In genomic region chr17:50165466-50165865, GRCh38 we compare ENCODE assay signal across 18 cellular contexts. TPM values are rescaled to one million over a fixed set of nuclear protein-coding genes. Genes with fewer than 3 reads are reported as not detected.
DNase-seq lines count a peak whose midpoint lies in the region; ATAC-seq and TF ChIP-seq lines count a peak whose summit lies in the region.
"Had no signal": no experiment of that assay in that cellular context is flagged by ENCODE, and none has a peak within 500 bp of the region (broad histone marks: within the 10 kb centered on the region; RNA-seq: fewer than 3 reads in every experiment).

No MANE protein-coding gene starts in this region.

- H3K4me3 Mint-ChIP-seq in activated CD4-positive, alpha-beta T cell treated with anti-CD3 and anti-CD28 coated beads for 36 hours: no peak overlapping the region
- H3K4me3 Mint-ChIP-seq in dendritic cell treated with granulocyte-macrophage colony-stimulating factor and Interleukin-4, amounts not matched to agents 40 ng/mL and 50 ng/mL, for 4 days: no peak overlapping the region
- H3K4me3 Mint-ChIP-seq in naive B cell (peak overlapping the region in 1 of 8 donors; percentile 38), Calu3 (ENCODE audit: low read depth, unreplicated experiment) (no peak overlapping the region)
- no peak overlapping the region for H3K4me3 Mint-ChIP-seq in stimulated activated memory B cell treated with anti-CD40 and anti-IgM and Interleukin-4, amounts not matched to agents 10 μg/mL and 1 μg/mL and 100 μg/mL, for 72 hours
- H3K4me3 Mint-ChIP-seq: T-helper 17 cell had no signal

- no peaks in the 10 kb centered on the region for H3K79me2 ChIP-seq in trophoblast cell (ENCODE audit: control insufficient read depth, insufficient read depth, low read length, poor library complexity)

- H3K4me1 ChIP-seq in trophoblast cell (ENCODE audit: control insufficient read depth in 1 of 2, insufficient read depth in 2 of 2, low read length in 2 of 2): peaks cover 0 to 8% of the 10 kb centered on the region in 2 experiments

- H3K27me3 ChIP-seq in trophoblast cell (ENCODE audit: insufficient read depth, low read length): no peaks in the 10 kb centered on the region

- no peak overlapping the region for H3K18ac ChIP-seq in trophoblast cell (ENCODE audit: low read length)

- H2BK5ac ChIP-seq in trophoblast cell (ENCODE audit: low read depth, low read length, poor library complexity): no peak overlapping the region

- ATAC-seq in activated CD4-positive, alpha-beta T cell treated with anti-CD3 and anti-CD28 coated beads for 36 hours: no peak
- ATAC-seq in naive B cell (ENCODE audit: low read depth in 2 of 2): no peak
- no peak for ATAC-seq in stimulated activated memory B cell treated with anti-CD40 and anti-IgM and Interleukin-4, amounts not matched to agents 10 μg/mL and 1 μg/mL and 100 μg/mL, for 72 hours
- ATAC-seq: T-helper 17 cell had no signal

- H3K79me1 ChIP-seq in trophoblast cell (ENCODE audit: low read length): no peaks in the 10 kb centered on the region

- no peak overlapping the region for H3K4me2 ChIP-seq in trophoblast cell (ENCODE audit: low read length)

- no peak overlapping the region for H3K14ac ChIP-seq in trophoblast cell (ENCODE audit: low read length)

- no peak overlapping the region for H4K91ac ChIP-seq in trophoblast cell (ENCODE audit: low read depth, low read length)

- H3K4me1 Mint-ChIP-seq in activated CD4-positive, alpha-beta T cell treated with anti-CD3 and anti-CD28 coated beads for 36 hours: peaks cover 41% of the 10 kb centered on the region
- H3K4me1 Mint-ChIP-seq in dendritic cell treated with granulocyte-macrophage colony-stimulating factor and Interleukin-4, amounts not matched to agents 40 ng/mL and 50 ng/mL, for 4 days (ENCODE audit: low read depth): peaks cover 46% of the 10 kb centered on the region
- peaks cover 58 to 62% (median 59%) of the 10 kb centered on the region in 3 donors for H3K4me1 Mint-ChIP-seq in naive B cell
- H3K4me1 Mint-ChIP-seq in stimulated activated memory B cell treated with anti-CD40 and anti-IgM and Interleukin-4, amounts not matched to agents 10 μg/mL and 1 μg/mL and 100 μg/mL, for 72 hours: peaks cover 71% of the 10 kb centered on the region
- H3K4me1 Mint-ChIP-seq in Calu3 (ENCODE audit: low read depth, unreplicated experiment): peaks cover 30% of the 10 kb centered on the region

- no peak overlapping the region for H2AFZ ChIP-seq in trophoblast cell (ENCODE audit: insufficient read depth, low read length, poor library complexity)

- H4K8ac ChIP-seq in trophoblast cell (ENCODE audit: low read depth, low read length): no peak overlapping the region

- no peak for TF ChIP-seq CTCF in Calu3 (IDR thresholded peaks at IDR 0.05; ENCODE audit: unreplicated experiment)

- no peak overlapping the region for H3K23ac ChIP-seq in trophoblast cell (ENCODE audit: low read length)

- H3K27ac ChIP-seq in trophoblast cell (ENCODE audit: low read depth, low read length): no peak overlapping the region
- H3K27ac ChIP-seq: epithelial cell of prostate had no signal

- no peaks in the 10 kb centered on the region for H3K9me3 ChIP-seq in trophoblast cell (ENCODE audit: insufficient read depth, low read depth, low read length)

- POLR2A ChIA-PET in activated CD4-positive, alpha-beta T cell treated with anti-CD3 and anti-CD28 coated beads for 36 hours (lab: Charles Lee): no interaction called here

- H3K4me3 ChIP-seq in trophoblast cell (ENCODE audit: low read depth, low read length): no peak overlapping the region

- no peaks in the 10 kb centered on the region for H3K36me3 ChIP-seq in trophoblast cell (ENCODE audit: control insufficient read depth in 1 of 2, insufficient read depth in 2 of 2, low read length in 2 of 2)

- CTCF ChIA-PET in activated CD4-positive, alpha-beta T cell treated with anti-CD3 and anti-CD28 coated beads for 36 hours (lab: Charles Lee): interaction anchor here (0.6 to 1.1 kb wide), 4 partner anchors 35 to 953 kb away, joined by 3 to 6 read pairs (median 3); no protein-coding TSS in a partner anchor
- CTCF ChIA-PET in Calu3 (lab: Charles Lee): interaction anchor here (0.9 to 1.3 kb wide), 3 partner anchors 13 to 15 kb away, joined by 4 to 8 read pairs (median 5); partner anchors contain the start of gene PPP1R9B

- no peaks in the 10 kb centered on the region for H3K27me3 Mint-ChIP-seq in activated CD4-positive, alpha-beta T cell treated with anti-CD3 and anti-CD28 coated beads for 36 hours
- peaks cover 50% of the 10 kb centered on the region for H3K27me3 Mint-ChIP-seq in dendritic cell treated with granulocyte-macrophage colony-stimulating factor and Interleukin-4, amounts not matched to agents 40 ng/mL and 50 ng/mL, for 4 days
- H3K27me3 Mint-ChIP-seq in naive B cell: peaks cover 0 to 9% (median 0%) of the 10 kb centered on the region in 3 donors
- no peaks in the 10 kb centered on the region for H3K27me3 Mint-ChIP-seq in stimulated activated memory B cell treated with anti-CD40 and anti-IgM and Interleukin-4, amounts not matched to agents 10 μg/mL and 1 μg/mL and 100 μg/mL, for 72 hours
- H3K27me3 Mint-ChIP-seq in Calu3 (ENCODE audit: unreplicated experiment): peaks cover 77% of the 10 kb centered on the region
- H3K27me3 Mint-ChIP-seq: T-helper 17 cell had no signal

- no peak overlapping the region for H4K12ac ChIP-seq in trophoblast cell (ENCODE audit: low read depth, low read length)

- no peak for DNase-seq in activated CD4-positive, alpha-beta T cell treated with anti-CD3 and anti-CD28 coated beads for 36 hours
- DNase-seq in activated CD4-positive, alpha-beta T cell treated with anti-CD3 and anti-CD28 coated beads for 1 hour: no peak
- DNase-seq in naive B cell: no peak
- DNase-seq in HCEC 1CT: no peak
- no peak for DNase-seq in trophoblast cell
- no peak for DNase-seq in Calu3
- DNase-seq: activated CD4-positive, alpha-beta T cell treated with anti-CD3 and anti-CD28 coated beads for 4 hours; activated T-cell treated with anti-CD3 and anti-CD28 coated beads, Interleukin-2, amount 50 U/mL, for 1 hour; C1 segment of cervical spinal cord; islet precursor cell; midbrain; NCI-H1417 treated with DMSO at 0.1 percent for 48 hours; NCI-H2227 treated with DMSO at 0.1 percent for 48 hours; NK-92 treated with Interleukin-12 subunit alpha and Interleukin-12 subunit beta, amount 100 ng/mL, for 24 hours; T-helper 17 cell had no signal

- H3K9ac ChIP-seq in trophoblast cell (ENCODE audit: low read length): no peak overlapping the region

- H3K36me3 Mint-ChIP-seq in activated CD4-positive, alpha-beta T cell treated with anti-CD3 and anti-CD28 coated beads for 36 hours (ENCODE audit: low read depth): no peaks in the 10 kb centered on the region
- no peaks in the 10 kb centered on the region for H3K36me3 Mint-ChIP-seq in dendritic cell treated with granulocyte-macrophage colony-stimulating factor and Interleukin-4, amounts not matched to agents 40 ng/mL and 50 ng/mL, for 4 days (ENCODE audit: low read depth)
- no peaks in the 10 kb centered on the region for H3K36me3 Mint-ChIP-seq in naive B cell
- no peaks in the 10 kb centered on the region for H3K36me3 Mint-ChIP-seq in stimulated activated memory B cell treated with anti-CD40 and anti-IgM and Interleukin-4, amounts not matched to agents 10 μg/mL and 1 μg/mL and 100 μg/mL, for 72 hours
- peaks cover 12% of the 10 kb centered on the region for H3K36me3 Mint-ChIP-seq in Calu3 (ENCODE audit: insufficient read depth, unreplicated experiment)

- no peak overlapping the region for H2BK120ac ChIP-seq in trophoblast cell (ENCODE audit: insufficient read depth, low read length, poor library complexity)

- H2AK5ac ChIP-seq in trophoblast cell (ENCODE audit: low read length): no peak overlapping the region

- H3K9me3 Mint-ChIP-seq in activated CD4-positive, alpha-beta T cell treated with anti-CD3 and anti-CD28 coated beads for 36 hours (ENCODE audit: low read depth): no peaks in the 10 kb centered on the region
- no peaks in the 10 kb centered on the region for H3K9me3 Mint-ChIP-seq in dendritic cell treated with granulocyte-macrophage colony-stimulating factor and Interleukin-4, amounts not matched to agents 40 ng/mL and 50 ng/mL, for 4 days
- H3K9me3 Mint-ChIP-seq in naive B cell: no peaks in the 10 kb centered on the region
- H3K9me3 Mint-ChIP-seq in stimulated activated memory B cell treated with anti-CD40 and anti-IgM and Interleukin-4, amounts not matched to agents 10 μg/mL and 1 μg/mL and 100 μg/mL, for 72 hours: no peaks in the 10 kb centered on the region
- no peaks in the 10 kb centered on the region for H3K9me3 Mint-ChIP-seq in Calu3 (ENCODE audit: low read depth, unreplicated experiment)

- no TSS peak for BruUV-seq in Calu3 (replicated peaks; lab: Mats Ljungman, UMichigan)

- H3K27ac Mint-ChIP-seq in activated CD4-positive, alpha-beta T cell treated with anti-CD3 and anti-CD28 coated beads for 36 hours: peak overlapping the region; percentile 2
- peak overlapping the region; percentile 3 for H3K27ac Mint-ChIP-seq in dendritic cell treated with granulocyte-macrophage colony-stimulating factor and Interleukin-4, amounts not matched to agents 40 ng/mL and 50 ng/mL, for 4 days
- H3K27ac Mint-ChIP-seq in naive B cell: peak overlapping the region in 4 of 6 donors; percentile 38 to 90 (median 65)
- peak overlapping the region; percentile 75 for H3K27ac Mint-ChIP-seq in stimulated activated memory B cell treated with anti-CD40 and anti-IgM and Interleukin-4, amounts not matched to agents 10 μg/mL and 1 μg/mL and 100 μg/mL, for 72 hours
- no peak overlapping the region for H3K27ac Mint-ChIP-seq in Calu3 (ENCODE audit: unreplicated experiment)
- H3K27ac Mint-ChIP-seq: T-helper 17 cell had no signal

- H3K4ac ChIP-seq in trophoblast cell (ENCODE audit: low read depth, low read length): no peak overlapping the region

- intact Hi-C loops in activated CD4-positive, alpha-beta T cell treated with anti-CD3 and anti-CD28 coated beads for 36 hours (cut with DNase I, micrococcal nuclease): no loop called here
- intact Hi-C loops in dendritic cell treated with granulocyte-macrophage colony-stimulating factor and Interleukin-4, amounts not matched to agents 40 ng/mL and 50 ng/mL, for 4 days (cut with micrococcal nuclease): no loop called here
- intact Hi-C loops in Calu3 (cut with micrococcal nuclease; ENCODE audit: unreplicated experiment): no loop called here

- no peak overlapping the region for H2BK12ac ChIP-seq in trophoblast cell (ENCODE audit: low read length)

- no CpG with 5 or more reads among the region's 3 CpGs for WGBS in trophoblast cell (ENCODE audit: extremely low coverage, insufficient coverage, insufficient read length)

RNA-seq across cellular contexts. Expression of gene SGCA, which starts 0.3 kb away (rescaled TPM):
- total RNA-seq in activated CD4-positive, alpha-beta T cell treated with anti-CD3 and anti-CD28 coated beads for 36 hours: under 1 TPM in 1 of 2 experiments, not detected in 1; 0.26 TPM
- polyA plus RNA-seq in naive B cell (ENCODE audit: low read depth in 6 of 6): 10 to 100 TPM in 1 of 6 donors, 1 to 10 TPM in 5; 2.0 to 16.6 (median 3.5) TPM
- polyA plus RNA-seq in trophoblast cell (2013): not detected in 2 replicates
- total RNA-seq in Calu3 (2022): not detected in 2 replicates
- total RNA-seq: T-helper 17 cell had no signal

RNA-seq across cellular contexts. Expression of gene PPP1R9B, which starts 15.0 kb away (rescaled TPM):
- total RNA-seq in activated CD4-positive, alpha-beta T cell treated with anti-CD3 and anti-CD28 coated beads for 36 hours: 10 to 100 TPM; 61.1 to 64.0 TPM
- polyA plus RNA-seq in naive B cell (ENCODE audit: low read depth in 6 of 6): 1 to 10 TPM in 5 of 6 donors, under 1 TPM in 1; 0.55 to 3.5 (median 2.3) TPM
- 23.2 and 23.4 TPM in 2 replicates for polyA plus RNA-seq in trophoblast cell (2013)
- 74.3 and 89.7 TPM in 2 replicates for total RNA-seq in Calu3 (2022)

RNA-seq across cellular contexts. Expression of gene SAMD14, which starts 35.5 kb away (rescaled TPM):
- total RNA-seq in activated CD4-positive, alpha-beta T cell treated with anti-CD3 and anti-CD28 coated beads for 36 hours: 1 to 10 TPM in 1 of 2 experiments, under 1 TPM in 1; 0.77 to 1.1 TPM
- polyA plus RNA-seq in naive B cell (ENCODE audit: low read depth in 6 of 6): under 1 TPM in 2 of 6 donors, not detected in 4; 0.11 to 0.31 TPM
- polyA plus RNA-seq in trophoblast cell (2013): 6.9 and 7.4 TPM in 2 replicates
- not detected in 2 replicates for total RNA-seq in Calu3 (2022)

RNA-seq across cellular contexts. Expression of gene COL1A1, which starts 36.0 kb away (rescaled TPM):
- under 1 TPM; 0.55 to 0.70 TPM for total RNA-seq in activated CD4-positive, alpha-beta T cell treated with anti-CD3 and anti-CD28 coated beads for 36 hours
- under 1 TPM in 2 of 6 donors, not detected in 4; 0.23 to 0.80 TPM for polyA plus RNA-seq in naive B cell (ENCODE audit: low read depth in 6 of 6)
- 548 and 582 TPM in 2 replicates for polyA plus RNA-seq in trophoblast cell (2013)
- 5.5 and 9.4 TPM in 2 replicates for total RNA-seq in Calu3 (2022)
